In the genomic region with DNA sequence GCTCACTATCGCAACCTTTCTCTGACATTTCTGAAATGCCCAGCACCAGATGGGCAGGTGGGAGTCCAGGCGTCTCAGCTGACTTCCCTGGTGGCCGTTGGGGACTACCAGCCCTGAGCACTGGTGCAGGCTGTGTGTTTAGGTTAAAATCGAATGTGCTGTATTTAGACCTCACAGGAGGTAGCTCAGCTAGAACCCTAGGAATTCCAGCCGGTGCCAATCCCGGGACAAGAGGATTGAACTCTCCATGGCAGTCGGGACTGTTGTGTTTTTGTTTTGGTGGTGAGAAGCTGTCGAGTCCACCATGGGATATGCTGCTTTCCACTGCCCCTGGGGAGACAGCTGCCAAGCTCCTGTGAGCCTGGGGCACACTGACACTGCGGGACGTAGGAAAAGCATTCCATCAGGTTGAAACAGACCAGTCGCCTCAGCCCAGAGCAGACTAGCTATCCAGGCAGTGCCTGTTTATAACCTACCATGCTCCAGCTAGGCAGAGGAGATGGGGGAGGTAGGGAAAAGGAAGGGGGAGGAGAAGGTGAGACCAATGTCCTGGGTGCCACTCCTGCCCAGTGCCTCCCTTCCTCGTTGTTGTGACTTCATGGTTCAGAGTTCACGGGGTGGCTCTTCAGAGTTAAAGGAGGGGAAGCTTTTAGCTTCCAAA, we compare ENCODE assay signal across 9 cellular contexts. TPM values are rescaled to one million over a fixed set of nuclear protein-coding genes. Genes with fewer than 3 reads are reported as not detected.
DNase-seq lines count a peak whose midpoint lies in the region; ATAC-seq lines count a peak whose summit lies in the region.
"Had no signal": no experiment of that assay in that cellular context is flagged by ENCODE, and none has a peak within 500 bp of the region (broad histone marks: within the 10 kb centered on the region; RNA-seq: fewer than 3 reads in every experiment).

No MANE protein-coding gene starts in this region.

- H3K36me3 ChIP-seq in ACC112 (ENCODE audit: insufficient read depth, low read length) (no peaks in the 10 kb centered on the region), NT2/D1 (ENCODE audit: insufficient read depth, insufficient read length, low read length) (peaks cover 12% of the 10 kb centered on the region)

- no peak overlapping the region for H2AFZ ChIP-seq in ACC112 (ENCODE audit: low read length, unreplicated experiment)

- no peak overlapping the region for H3K9ac ChIP-seq in NT2/D1 (ENCODE audit: insufficient read length, low read depth)

- H3K4me1 ChIP-seq in ACC112 (ENCODE audit: control insufficient read depth, insufficient read depth, low read length, unreplicated experiment) (peaks cover 60% of the 10 kb centered on the region), NT2/D1 (ENCODE audit: insufficient read depth, insufficient read length) (peaks cover 10% of the 10 kb centered on the region)

- in situ Hi-C loops in KBM-7 (cut with MboI; ENCODE audit: low pct_unique_long_range_greater_than_20kb, low sequenced_read_pairs): no loop called here

- DNase-seq in NT2/D1 (ENCODE audit: low read depth, low spot score) (peak; percentile 23), dermis blood vessel endothelial cell (peak; percentile 73), mesenteric fat pad (ENCODE audit: low spot score) (peak; percentile 85), retina (no peak), KBM-7 (no peak), NOMO-1 treated with DMSO at 0.1 percent for 48 hours (lab: John Stamatoyannopoulos, UW; ENCODE audit: unreplicated experiment) (no peak)
- DNase-seq: activated naive CD4-positive, alpha-beta T cell treated with anti-CD3 and anti-CD28 coated beads, Interleukin-2, amount 10 ng/mL, durations not matched to agents 7 days and 5 days had no signal

- ATAC-seq in GM18519 (IDR thresholded peaks at IDR 0.05; ENCODE audit: low FRiP score, unreplicated experiment): no peak

- no peaks in the 10 kb centered on the region for H3K9me3 ChIP-seq in NT2/D1 (ENCODE audit: insufficient read depth, low read length)

- H3K79me2 ChIP-seq in ACC112 (ENCODE audit: control insufficient read depth, insufficient read depth, low read length, unreplicated experiment): peaks cover 3% of the 10 kb centered on the region

- no peaks in the 10 kb centered on the region for H3K27me3 ChIP-seq in ACC112 (ENCODE audit: insufficient read depth, low read length)
- no peaks in the 10 kb centered on the region for H3K27me3 ChIP-seq in NT2/D1 (ENCODE audit: insufficient read depth, insufficient read length)

- H3K4me3 ChIP-seq in ACC112 (ENCODE audit: low read depth, low read length): no peak overlapping the region
- H3K4me3 ChIP-seq in NT2/D1 (ENCODE audit: insufficient read length, low read depth): no peak overlapping the region

- H3K27ac ChIP-seq in ACC112 (ENCODE audit: low read depth, low read length): peak overlapping the region; percentile 86

RNA-seq across cellular contexts. Expression of a gene that starts 52.9 kb away (rescaled TPM):
- total RNA-seq in dermis blood vessel endothelial cell: 110 and 124 TPM in 2 replicates
- total RNA-seq in mesenteric fat pad: 31.1 TPM

Comparison
In these comparisons a context has a peak if more than half of its experiments do, and no peak if none do; other contexts are left out.
1. DNase-seq: peak in NT2/D1 (single experiment), dermis blood vessel endothelial cell (single experiment) and mesenteric fat pad (single experiment); none in retina (single experiment), KBM-7 (single experiment) and NOMO-1 treated with DMSO at 0.1 percent for 48 hours (single experiment).